In the genomic region with DNA sequence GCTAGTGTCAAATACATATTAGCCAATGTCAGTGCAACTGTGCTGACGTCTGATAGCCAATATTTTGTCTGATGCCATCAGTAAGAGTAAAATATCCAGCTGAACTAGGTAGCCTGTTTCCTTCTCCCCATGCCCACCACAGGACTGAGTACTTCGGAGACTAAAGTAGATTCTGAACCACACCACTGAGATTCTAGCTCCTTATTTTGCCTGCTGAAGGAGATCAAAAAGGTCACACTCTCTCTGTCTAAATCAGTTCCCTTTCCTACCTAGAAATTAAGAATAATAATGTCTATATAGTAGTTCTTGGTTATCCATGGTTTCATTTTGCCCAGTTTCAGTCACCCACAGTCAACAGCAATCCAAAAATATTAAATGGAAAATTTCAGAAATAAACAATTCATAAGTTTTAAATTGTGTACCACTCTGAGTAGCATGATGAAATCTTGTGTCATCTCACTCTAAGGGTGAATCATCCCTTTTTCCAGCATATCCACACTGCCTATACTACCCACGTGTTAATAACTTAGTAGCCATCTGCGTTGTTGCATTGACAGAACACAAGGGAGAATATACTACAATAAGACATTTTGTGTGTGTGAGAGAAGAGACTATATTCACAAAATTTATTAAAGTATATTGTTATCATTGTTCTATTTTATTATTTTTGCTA, we compare ENCODE assay signal across 1 cellular context.
TF ChIP-seq lines count a peak whose summit lies in the region.

No MANE protein-coding gene starts in this region.

TF ChIP-seq in WTC11, 78 proteins besides CTCF, POLR2A, EP300 and RAD21 (continued from another document):
- TF ChIP-seq SMAD4 (CRISPR knock-in tag; IDR thresholded peaks at IDR 0.05), result no peak
